Comparison of ENCODE assay signal across 32 cellular contexts in genomic region chr13:78404961-78405360, GRCh38.
"Had no signal": no experiment of that assay in that cellular context is flagged by ENCODE, and none has a peak within 500 bp of the region (broad histone marks: within the 10 kb centered on the region; RNA-seq: fewer than 3 reads in every experiment).

No MANE protein-coding gene starts in this region.

- FAIRE-seq: TTC549 had no signal

- H3K36me3 ChIP-seq: adrenal gland, ascending aorta, breast epithelium, cardiac muscle cell, colonic mucosa, esophagus squamous epithelium, gastroesophageal sphincter, heart right ventricle had no signal

- H3K4me3 ChIP-seq: adrenal gland, ascending aorta, breast epithelium, cardiac muscle cell, colonic mucosa, esophagus squamous epithelium, gastroesophageal sphincter, heart right ventricle had no signal

- H3K4me1 ChIP-seq: adrenal gland, ascending aorta, breast epithelium, colonic mucosa, esophagus squamous epithelium, gastroesophageal sphincter, heart right ventricle had no signal

- H3K9me3 ChIP-seq: adrenal gland, ascending aorta, breast epithelium, colonic mucosa, esophagus squamous epithelium, gastroesophageal sphincter, heart right ventricle had no signal

- H3K27me3 ChIP-seq: adrenal gland, ascending aorta, breast epithelium, cardiac muscle cell, colonic mucosa, esophagus squamous epithelium, gastroesophageal sphincter, heart right ventricle had no signal

- ATAC-seq: activated naive CD8-positive, alpha-beta T cell treated with anti-CD3 and anti-CD28 coated beads, Interleukin-2, amount 50 U/mL, for 24 hours; activated T-helper 17 cell treated with anti-CD3 and anti-CD28 coated beads, Interleukin-2, amount 50 U/mL, for 72 hours; gastroesophageal sphincter; heart right ventricle; WTC11 had no signal

- DNase-seq: activated CD4-positive, alpha-beta memory T cell treated with anti-CD3 and anti-CD28 coated beads, Interleukin-2, amount 10 ng/mL, durations not matched to agents 7 days and 5 days; activated CD4-positive, alpha-beta T cell treated with anti-CD3 and anti-CD28 coated beads for 1 hour; activated CD4-positive, alpha-beta T cell treated with anti-CD3 and anti-CD28 coated beads for 4 hours; activated CD4-positive, alpha-beta T cell treated with anti-CD3 and anti-CD28 coated beads, Interleukin-2, amount 10 ng/mL, durations not matched to agents 7 days and 5 days; activated CD4-positive, alpha-beta T cell treated with anti-CD3 and anti-CD28 coated beads, Interleukin-2, amount 50 U/mL, for 4 hours; activated CD8-positive, alpha-beta memory T cell treated with anti-CD3 and anti-CD28 coated beads, Interleukin-2, amount 50 U/mL, for 48 hours; activated effector memory CD4-positive, alpha-beta T cell treated with Interleukin-2 at 50 U/mL for 16 hours; activated gamma-delta T cell treated with Interleukin-2 at 50 U/mL for 16 hours; activated naive CD4-positive, alpha-beta T cell treated with anti-CD3 and anti-CD28 coated beads for 36 hours; activated naive CD8-positive, alpha-beta T cell treated with anti-CD3 and anti-CD28 coated beads for 36 hours; activated naive CD8-positive, alpha-beta T cell treated with anti-CD3 and anti-CD28 coated beads, Interleukin-2, amount 50 U/mL, for 24 hours; activated T-cell treated with anti-CD3 and anti-CD28 coated beads for 4 hours; activated T-cell treated with anti-CD3 and anti-CD28 coated beads, Interleukin-2, amount 50 U/mL, for 24 hours; adrenal gland; amygdala; central memory CD4-positive, alpha-beta T cell; cerebellar nuclear complex; colonic mucosa; effector memory CD4-positive, alpha-beta T cell; endodermal cell; esophagus squamous epithelium; foreskin melanocyte; heart right ventricle; T-helper 2 cell had no signal

- H3K27ac ChIP-seq: adrenal gland, ascending aorta, breast epithelium, cardiac muscle cell, colonic mucosa, esophagus squamous epithelium, gastroesophageal sphincter, heart right ventricle, VCaP had no signal
